In genomic region chr3:133992385-133992784, GRCh38 we compare ENCODE assay signal across 2 cellular contexts.
TF ChIP-seq lines count a peak whose summit lies in the region.

No MANE protein-coding gene starts in this region.

TF ChIP-seq in HepG2, 621 proteins besides CTCF, POLR2A, EP300 and RAD21:
- TF ChIP-seq ZNF24 (IDR thresholded peaks at IDR 0.05): no peak
- TF ChIP-seq ATF7 (IDR thresholded peaks at IDR 0.05): no peak
- TF ChIP-seq ATF7 (CRISPR knock-in tag; IDR thresholded peaks at IDR 0.05): no peak
- TF ChIP-seq SMC3 (IDR thresholded peaks at IDR 0.05; ENCODE audit: low read length): peak; percentile 19; the same call in 1 of the 2 replicates
- TF ChIP-seq, protein P1, sequence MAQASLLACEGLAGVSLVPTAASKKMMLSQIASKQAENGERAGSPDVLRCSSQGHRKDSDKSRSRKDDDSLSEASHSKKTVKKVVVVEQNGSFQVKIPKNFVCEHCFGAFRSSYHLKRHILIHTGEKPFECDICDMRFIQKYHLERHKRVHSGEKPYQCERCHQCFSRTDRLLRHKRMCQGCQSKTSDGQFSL (CRISPR knock-in tag; IDR thresholded peaks at IDR 0.05): peak; percentile 88
- TF ChIP-seq RARA (CRISPR knock-in tag; IDR thresholded peaks at IDR 0.05): no peak
- TF ChIP-seq ZNF619 (CRISPR knock-in tag; IDR thresholded peaks at IDR 0.05): no peak
- no peak for TF ChIP-seq ZNF543 (CRISPR knock-in tag; IDR thresholded peaks at IDR 0.05)
- TF ChIP-seq ZNF382 (CRISPR knock-in tag; IDR thresholded peaks at IDR 0.05; ENCODE audit: borderline replicate concordance): no peak
- TF ChIP-seq STAG1 (CRISPR knock-in tag; IDR thresholded peaks at IDR 0.05): peak; percentile 13; the same call in 1 of the 2 replicates
- TF ChIP-seq, protein P2, sequence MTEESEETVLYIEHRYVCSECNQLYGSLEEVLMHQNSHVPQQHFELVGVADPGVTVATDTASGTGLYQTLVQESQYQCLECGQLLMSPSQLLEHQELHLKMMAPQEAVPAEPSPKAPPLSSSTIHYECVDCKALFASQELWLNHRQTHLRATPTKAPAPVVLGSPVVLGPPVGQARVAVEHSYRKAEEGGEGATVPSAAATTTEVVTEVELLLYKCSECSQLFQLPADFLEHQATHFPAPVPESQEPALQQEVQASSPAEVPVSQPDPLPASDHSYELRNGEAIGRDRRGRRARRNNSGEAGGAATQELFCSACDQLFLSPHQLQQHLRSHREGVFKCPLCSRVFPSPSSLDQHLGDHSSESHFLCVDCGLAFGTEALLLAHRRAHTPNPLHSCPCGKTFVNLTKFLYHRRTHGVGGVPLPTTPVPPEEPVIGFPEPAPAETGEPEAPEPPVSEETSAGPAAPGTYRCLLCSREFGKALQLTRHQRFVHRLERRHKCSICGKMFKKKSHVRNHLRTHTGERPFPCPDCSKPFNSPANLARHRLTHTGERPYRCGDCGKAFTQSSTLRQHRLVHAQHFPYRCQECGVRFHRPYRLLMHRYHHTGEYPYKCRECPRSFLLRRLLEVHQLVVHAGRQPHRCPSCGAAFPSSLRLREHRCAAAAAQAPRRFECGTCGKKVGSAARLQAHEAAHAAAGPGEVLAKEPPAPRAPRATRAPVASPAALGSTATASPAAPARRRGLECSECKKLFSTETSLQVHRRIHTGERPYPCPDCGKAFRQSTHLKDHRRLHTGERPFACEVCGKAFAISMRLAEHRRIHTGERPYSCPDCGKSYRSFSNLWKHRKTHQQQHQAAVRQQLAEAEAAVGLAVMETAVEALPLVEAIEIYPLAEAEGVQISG (CRISPR knock-in tag; IDR thresholded peaks at IDR 0.05): no peak
- no peak for TF ChIP-seq DNMT1 (CRISPR knock-in tag; IDR thresholded peaks at IDR 0.05)

TF ChIP-seq in endothelial cell of umbilical vein, 7 proteins besides CTCF, POLR2A, EP300 and RAD21:
- no peak for TF ChIP-seq POLR2AphosphoS5 (IDR thresholded peaks at IDR 0.05; ENCODE audit: insufficient read depth, low read depth, low read length)
- TF ChIP-seq FOS (IDR thresholded peaks at IDR 0.05; ENCODE audit: borderline replicate concordance, insufficient read depth, low read length): no peak
- TF ChIP-seq MYC (IDR thresholded peaks at IDR 0.05; ENCODE audit: low read depth, low read length): no peak
- TF ChIP-seq EZH2 (IDR thresholded peaks at IDR 0.05; ENCODE audit: borderline replicate concordance, low read depth, low read length, severe bottlenecking): no peak
- no peak for TF ChIP-seq GATA2 (IDR thresholded peaks at IDR 0.05; ENCODE audit: insufficient read depth, insufficient read length, low read depth, low read length)
- no peak for TF ChIP-seq MAX (IDR thresholded peaks at IDR 0.05; ENCODE audit: insufficient read depth, insufficient read length)
- TF ChIP-seq JUN (IDR thresholded peaks at IDR 0.05; ENCODE audit: borderline replicate concordance, insufficient read depth, insufficient read length, low read depth): no peak
